8 cellular contexts compared by ENCODE assay signal in genomic region chr4:26584725-26585124, GRCh38. TPM values are rescaled to one million over a fixed set of nuclear protein-coding genes. Genes with fewer than 3 reads are reported as not detected.
DNase-seq lines count a peak whose midpoint lies in the region; ATAC-seq and TF ChIP-seq lines count a peak whose summit lies in the region.

No MANE protein-coding gene starts in this region.

- no peaks in the 10 kb centered on the region for H3K9me3 Mint-ChIP-seq in activated CD8-positive, alpha-beta memory T cell treated with anti-CD3 and anti-CD28 coated beads, Interleukin-2, amount 10 ng/mL, durations not matched to agents 7 days and 5 days (ENCODE audit: low read depth)
- H3K9me3 Mint-ChIP-seq in activated naive CD8-positive, alpha-beta T cell treated with anti-CD3 and anti-CD28 coated beads, Interleukin-2, amount 50 U/mL, for 24 hours: no peaks in the 10 kb centered on the region

- peak overlapping the region; percentile 63 for H3K4me3 ChIP-seq in kidney epithelial cell (ENCODE audit: low read depth, low read length)
- H3K4me3 ChIP-seq in thoracic aorta: peak overlapping the region; percentile 84

- H3K4me1 Mint-ChIP-seq in activated CD8-positive, alpha-beta memory T cell treated with anti-CD3 and anti-CD28 coated beads, Interleukin-2, amount 10 ng/mL, durations not matched to agents 7 days and 5 days: peaks cover 24% of the 10 kb centered on the region
- peaks cover 23% of the 10 kb centered on the region for H3K4me1 Mint-ChIP-seq in activated naive CD8-positive, alpha-beta T cell treated with anti-CD3 and anti-CD28 coated beads, Interleukin-2, amount 50 U/mL, for 24 hours

- no peak for DNase-seq in activated CD8-positive, alpha-beta memory T cell treated with anti-CD3 and anti-CD28 coated beads, Interleukin-2, amount 10 ng/mL, durations not matched to agents 7 days and 5 days
- no peak for DNase-seq in activated CD8-positive, alpha-beta memory T cell treated with anti-CD3 and anti-CD28 coated beads, Interleukin-2, amount 50 U/mL, for 4 hours
- no peak for DNase-seq in activated naive CD8-positive, alpha-beta T cell treated with anti-CD3 and anti-CD28 coated beads, Interleukin-2, amount 50 U/mL, for 24 hours
- DNase-seq in kidney epithelial cell (ENCODE audit: low read depth) (no peak), thoracic aorta (ENCODE audit: low spot score) (no peak), NCI-H187 treated with DMSO at 0.1 percent for 48 hours (lab: John Stamatoyannopoulos, UW) (no peak), pons (ENCODE audit: low spot score) (no peak), NCI-H345 (lab: John Stamatoyannopoulos, UW) (no peak)

- H3K36me3 ChIP-seq in kidney epithelial cell (ENCODE audit: control insufficient read depth, insufficient read depth, low read length) (no peaks in the 10 kb centered on the region), thoracic aorta (no peaks in the 10 kb centered on the region)

- H3K27ac Mint-ChIP-seq in activated CD8-positive, alpha-beta memory T cell treated with anti-CD3 and anti-CD28 coated beads, Interleukin-2, amount 10 ng/mL, durations not matched to agents 7 days and 5 days: peak overlapping the region; percentile 96
- peak overlapping the region; percentile 92 for H3K27ac Mint-ChIP-seq in activated naive CD8-positive, alpha-beta T cell treated with anti-CD3 and anti-CD28 coated beads, Interleukin-2, amount 50 U/mL, for 24 hours

- H3K9me3 ChIP-seq in thoracic aorta: no peaks in the 10 kb centered on the region

- H3K27me3 ChIP-seq in kidney epithelial cell (ENCODE audit: control insufficient read depth, insufficient read depth, low read length): no peaks in the 10 kb centered on the region
- no peaks in the 10 kb centered on the region for H3K27me3 ChIP-seq in thoracic aorta (replicated peaks; ENCODE audit: insufficient read depth)

- no peak overlapping the region for H3K27ac ChIP-seq in thoracic aorta

- H3K4me3 Mint-ChIP-seq in activated CD8-positive, alpha-beta memory T cell treated with anti-CD3 and anti-CD28 coated beads, Interleukin-2, amount 10 ng/mL, durations not matched to agents 7 days and 5 days: peak overlapping the region; percentile 91
- H3K4me3 Mint-ChIP-seq in activated naive CD8-positive, alpha-beta T cell treated with anti-CD3 and anti-CD28 coated beads, Interleukin-2, amount 50 U/mL, for 24 hours: peak overlapping the region; percentile 91

- TF ChIP-seq CTCF in kidney epithelial cell (IDR thresholded peaks at IDR 0.05; ENCODE audit: insufficient read depth, low read length, poor library complexity, severe bottlenecking) (no peak), thoracic aorta (IDR thresholded peaks at IDR 0.05) (no peak)

- peaks cover 6 to 13% of the 10 kb centered on the region in 2 donors for H3K4me1 ChIP-seq in thoracic aorta (ENCODE audit: control insufficient read depth in 1 of 2, low read depth in 2 of 2)

- no peaks in the 10 kb centered on the region for H3K36me3 Mint-ChIP-seq in activated CD8-positive, alpha-beta memory T cell treated with anti-CD3 and anti-CD28 coated beads, Interleukin-2, amount 10 ng/mL, durations not matched to agents 7 days and 5 days
- no peaks in the 10 kb centered on the region for H3K36me3 Mint-ChIP-seq in activated naive CD8-positive, alpha-beta T cell treated with anti-CD3 and anti-CD28 coated beads, Interleukin-2, amount 50 U/mL, for 24 hours (ENCODE audit: low read depth)

- no peak for ATAC-seq in activated CD8-positive, alpha-beta memory T cell treated with anti-CD3 and anti-CD28 coated beads, Interleukin-2, amount 10 ng/mL, durations not matched to agents 7 days and 5 days
- ATAC-seq in activated naive CD8-positive, alpha-beta T cell treated with anti-CD3 and anti-CD28 coated beads, Interleukin-2, amount 50 U/mL, for 24 hours: no peak
- no peak for ATAC-seq in thoracic aorta (ENCODE audit: insufficient number of reproducible peaks, low FRiP score, low read depth)

- CTCF ChIA-PET in activated CD8-positive, alpha-beta memory T cell treated with anti-CD3 and anti-CD28 coated beads, Interleukin-2, amount 10 ng/mL, durations not matched to agents 7 days and 5 days (lab: Charles Lee): interaction anchor here (0.9 to 1.7 kb wide), 3 partner anchors 126 to 301 kb away, joined by 3 to 5 read pairs (median 3); no protein-coding TSS in a partner anchor

- H3K27me3 Mint-ChIP-seq in activated CD8-positive, alpha-beta memory T cell treated with anti-CD3 and anti-CD28 coated beads, Interleukin-2, amount 10 ng/mL, durations not matched to agents 7 days and 5 days: no peaks in the 10 kb centered on the region
- peaks cover under 1% of the 10 kb centered on the region for H3K27me3 Mint-ChIP-seq in activated naive CD8-positive, alpha-beta T cell treated with anti-CD3 and anti-CD28 coated beads, Interleukin-2, amount 50 U/mL, for 24 hours

RNA-seq across cellular contexts. Expression of gene TBC1D19, which starts 0.8 kb away (rescaled TPM):
- 1 to 10 TPM; 4.3 to 8.0 TPM for total RNA-seq in activated CD8-positive, alpha-beta memory T cell treated with anti-CD3 and anti-CD28 coated beads, Interleukin-2, amount 10 ng/mL, durations not matched to agents 7 days and 5 days
- total RNA-seq in kidney epithelial cell (15.3 and 17.2 TPM in 2 replicates), thoracic aorta (10 to 100 TPM in 1 of 2 donors, 1 to 10 TPM in 1; 9.1 to 19.4 TPM)
